In the genomic region with DNA sequence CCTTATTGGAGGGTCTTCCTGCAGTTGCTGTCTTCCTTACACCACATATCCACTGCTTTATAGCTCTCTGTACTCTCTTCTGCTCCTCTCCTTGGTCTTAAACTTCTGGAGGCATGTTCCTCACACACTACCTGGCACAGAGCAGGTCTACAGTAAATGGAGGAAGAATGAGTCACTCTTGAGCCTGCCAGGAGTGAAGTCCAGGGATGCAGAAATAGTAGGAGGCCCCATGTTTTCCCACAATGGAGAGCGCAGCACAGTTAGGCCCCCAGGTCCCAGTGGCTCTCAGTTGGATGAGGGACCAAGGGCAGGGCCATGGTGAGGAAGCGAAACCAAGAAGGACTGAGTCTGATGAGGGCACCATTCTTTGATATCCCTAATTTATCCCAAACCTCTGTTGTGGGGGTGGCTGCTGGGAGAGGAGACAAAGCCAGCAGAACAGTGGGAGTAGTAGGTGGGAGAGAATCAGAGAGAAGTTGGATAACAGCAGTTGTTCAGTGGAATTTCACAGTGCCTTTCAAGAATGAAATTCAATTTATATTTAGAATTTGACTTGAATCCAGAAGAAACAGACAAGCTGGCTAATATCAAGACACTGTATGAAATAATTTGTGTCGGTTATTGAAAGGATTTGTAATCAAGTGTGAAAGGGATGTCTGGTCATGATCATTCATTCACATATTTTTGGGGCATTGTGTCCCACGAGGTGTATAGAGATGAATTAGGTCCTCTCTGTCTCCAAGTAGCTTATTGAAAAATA, we compare ENCODE assay signal across 21 cellular contexts.
DNase-seq lines count a peak whose midpoint lies in the region; ATAC-seq and TF ChIP-seq lines count a peak whose summit lies in the region.
"Had no signal": no experiment of that assay in that cellular context is flagged by ENCODE, and none has a peak within 500 bp of the region (broad histone marks: within the 10 kb centered on the region; RNA-seq: fewer than 3 reads in every experiment).

No MANE protein-coding gene starts in this region.

- CTCF ChIA-PET in HEK293 (lab: Yijun Ruan, JAX), result interaction anchor here (0.6 kb wide), 1 partner anchor 370 kb away, joined by 3 read pairs; no protein-coding TSS in a partner anchor

- H3K36me3 ChIP-seq in HEK293 (ENCODE audit: control insufficient read depth in 2 of 2, insufficient read depth in 1 of 2, low read length in 2 of 2), result no peaks in the 10 kb centered on the region
- H3K36me3 ChIP-seq: neutrophil had no signal

- H3K27ac ChIP-seq in HEK293 (ENCODE audit: extremely low read depth, low read depth, low read length), result no peak overlapping the region
- H3K27ac ChIP-seq: neutrophil had no signal

- POLR2A ChIA-PET in HEK293 (lab: Yijun Ruan, JAX), result no interaction called here

- H3K4me1 ChIP-seq in HEK293 (ENCODE audit: control insufficient read depth, insufficient read depth, low read length), result no peaks in the 10 kb centered on the region

- H3K4me3 ChIP-seq in HEK293 (ENCODE audit: low read depth, low read length), result no peak overlapping the region
- H3K4me3 ChIP-seq in fibroblast of mammary gland (ENCODE audit: control insufficient read depth, low read depth, low read length), result no peak overlapping the region
- H3K4me3 ChIP-seq: K562 had no signal

- ATAC-seq in SK-N-SH treated with all-trans-retinoic acid at 6 μM for 48 hours, result peak; percentile 66
- ATAC-seq in GM18909 (IDR thresholded peaks at IDR 0.05; ENCODE audit: poor library complexity, unreplicated experiment), result no peak
- no peak for ATAC-seq in HG02852 (IDR thresholded peaks at IDR 0.05; ENCODE audit: unreplicated experiment)
- ATAC-seq: activated CD8-positive, alpha-beta T cell treated with anti-CD3 and anti-CD28 coated beads, Interleukin-2, amount 10 ng/mL, durations not matched to agents 7 days and 5 days; K562; left lobe of liver had no signal

- no peak for TF ChIP-seq CTCF in HEK293 (tag by site-specific recombination; IDR thresholded peaks at IDR 0.05)
- no peak for TF ChIP-seq CTCF in fibroblast of mammary gland (conservative IDR thresholded peaks at IDR 0.05; ENCODE audit: control insufficient read depth, insufficient read depth, low read depth, low read length)

- no peaks in the 10 kb centered on the region for H3K9me3 ChIP-seq in HEK293 (ENCODE audit: control insufficient read depth, insufficient read depth, low read depth, low read length)
- H3K9me3 ChIP-seq: neutrophil had no signal

- DNase-seq in fibroblast of mammary gland (ENCODE audit: low read depth), result peak; percentile 40
- DNase-seq in putamen (ENCODE audit: low spot score), result peak; percentile 69
- DNase-seq in NOMO-1 (lab: John Stamatoyannopoulos, UW; ENCODE audit: unreplicated experiment in 2 of 2), result no peak
- no peak for DNase-seq in RPMI8226
- DNase-seq: activated CD8-positive, alpha-beta T cell treated with anti-CD3 and anti-CD28 coated beads, Interleukin-2, amount 10 ng/mL, durations not matched to agents 7 days and 5 days; activated naive CD4-positive, alpha-beta T cell treated with Interleukin-2 at 50 U/mL for 16 hours; activated T-cell treated with anti-CD3 and anti-CD28 coated beads, Interleukin-2, amount 50 U/mL, for 24 hours; AML-193; amniotic stem cell; DMS79 treated with DMSO at 0.1 percent for 48 hours; effector CD8-positive, alpha-beta T cell; NCI-H187; NCI-H345; T1000 had no signal

TF ChIP-seq in HEK293, 187 proteins besides CTCF, POLR2A, EP300 and RAD21:
- TF ChIP-seq ZFHX2 (tag by site-specific recombination; conservative IDR thresholded peaks at IDR 0.05) (0 out of 2 replicates have a peak, but pooled peaks have one; percentile 58), EGR2 (tag by site-specific recombination; IDR thresholded peaks at IDR 0.05; ENCODE audit: low read depth) (peak; percentile 46; the same call in 1 of the 2 replicates), ZNF311 (tag by site-specific recombination; IDR thresholded peaks at IDR 0.05; ENCODE audit: borderline replicate concordance) (no peak)
- TF ChIP-seq, protein P1, sequence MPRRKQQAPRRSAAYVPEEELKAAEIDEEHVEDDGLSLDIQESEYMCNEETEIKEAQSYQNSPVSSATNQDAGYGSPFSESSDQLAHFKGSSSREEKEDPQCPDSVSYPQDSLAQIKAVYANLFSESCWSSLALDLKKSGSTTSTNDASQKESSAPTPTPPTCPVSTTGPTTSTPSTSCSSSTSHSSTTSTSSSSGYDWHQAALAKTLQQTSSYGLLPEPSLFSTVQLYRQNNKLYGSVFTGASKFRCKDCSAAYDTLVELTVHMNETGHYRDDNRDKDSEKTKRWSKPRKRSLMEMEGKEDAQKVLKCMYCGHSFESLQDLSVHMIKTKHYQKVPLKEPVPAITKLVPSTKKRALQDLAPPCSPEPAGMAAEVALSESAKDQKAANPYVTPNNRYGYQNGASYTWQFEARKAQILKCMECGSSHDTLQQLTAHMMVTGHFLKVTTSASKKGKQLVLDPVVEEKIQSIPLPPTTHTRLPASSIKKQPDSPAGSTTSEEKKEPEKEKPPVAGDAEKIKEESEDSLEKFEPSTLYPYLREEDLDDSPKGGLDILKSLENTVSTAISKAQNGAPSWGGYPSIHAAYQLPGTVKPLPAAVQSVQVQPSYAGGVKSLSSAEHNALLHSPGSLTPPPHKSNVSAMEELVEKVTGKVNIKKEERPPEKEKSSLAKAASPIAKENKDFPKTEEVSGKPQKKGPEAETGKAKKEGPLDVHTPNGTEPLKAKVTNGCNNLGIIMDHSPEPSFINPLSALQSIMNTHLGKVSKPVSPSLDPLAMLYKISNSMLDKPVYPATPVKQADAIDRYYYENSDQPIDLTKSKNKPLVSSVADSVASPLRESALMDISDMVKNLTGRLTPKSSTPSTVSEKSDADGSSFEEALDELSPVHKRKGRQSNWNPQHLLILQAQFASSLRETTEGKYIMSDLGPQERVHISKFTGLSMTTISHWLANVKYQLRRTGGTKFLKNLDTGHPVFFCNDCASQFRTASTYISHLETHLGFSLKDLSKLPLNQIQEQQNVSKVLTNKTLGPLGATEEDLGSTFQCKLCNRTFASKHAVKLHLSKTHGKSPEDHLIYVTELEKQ (tag by site-specific recombination; IDR thresholded peaks at IDR 0.05; ENCODE audit: borderline replicate concordance), result no peak

TF ChIP-seq in SK-N-SH treated with all-trans-retinoic acid at 6 μM for 48 hours, 23 proteins besides CTCF, POLR2A, EP300 and RAD21:
- TF ChIP-seq ISL1 (CRISPR knock-in tag; IDR thresholded peaks at IDR 0.05) (peak; percentile 75), ZC3H10 (CRISPR knock-in tag; IDR thresholded peaks at IDR 0.05) (0 out of 2 replicates have a peak, but pooled peaks have one; percentile 59)
- TF ChIP-seq, protein P2, sequence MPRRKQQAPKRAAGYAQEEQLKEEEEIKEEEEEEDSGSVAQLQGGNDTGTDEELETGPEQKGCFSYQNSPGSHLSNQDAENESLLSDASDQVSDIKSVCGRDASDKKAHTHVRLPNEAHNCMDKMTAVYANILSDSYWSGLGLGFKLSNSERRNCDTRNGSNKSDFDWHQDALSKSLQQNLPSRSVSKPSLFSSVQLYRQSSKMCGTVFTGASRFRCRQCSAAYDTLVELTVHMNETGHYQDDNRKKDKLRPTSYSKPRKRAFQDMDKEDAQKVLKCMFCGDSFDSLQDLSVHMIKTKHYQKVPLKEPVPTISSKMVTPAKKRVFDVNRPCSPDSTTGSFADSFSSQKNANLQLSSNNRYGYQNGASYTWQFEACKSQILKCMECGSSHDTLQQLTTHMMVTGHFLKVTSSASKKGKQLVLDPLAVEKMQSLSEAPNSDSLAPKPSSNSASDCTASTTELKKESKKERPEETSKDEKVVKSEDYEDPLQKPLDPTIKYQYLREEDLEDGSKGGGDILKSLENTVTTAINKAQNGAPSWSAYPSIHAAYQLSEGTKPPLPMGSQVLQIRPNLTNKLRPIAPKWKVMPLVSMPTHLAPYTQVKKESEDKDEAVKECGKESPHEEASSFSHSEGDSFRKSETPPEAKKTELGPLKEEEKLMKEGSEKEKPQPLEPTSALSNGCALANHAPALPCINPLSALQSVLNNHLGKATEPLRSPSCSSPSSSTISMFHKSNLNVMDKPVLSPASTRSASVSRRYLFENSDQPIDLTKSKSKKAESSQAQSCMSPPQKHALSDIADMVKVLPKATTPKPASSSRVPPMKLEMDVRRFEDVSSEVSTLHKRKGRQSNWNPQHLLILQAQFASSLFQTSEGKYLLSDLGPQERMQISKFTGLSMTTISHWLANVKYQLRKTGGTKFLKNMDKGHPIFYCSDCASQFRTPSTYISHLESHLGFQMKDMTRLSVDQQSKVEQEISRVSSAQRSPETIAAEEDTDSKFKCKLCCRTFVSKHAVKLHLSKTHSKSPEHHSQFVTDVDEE (CRISPR knock-in tag; IDR thresholded peaks at IDR 0.05), result no peak
- TF ChIP-seq, protein P3, sequence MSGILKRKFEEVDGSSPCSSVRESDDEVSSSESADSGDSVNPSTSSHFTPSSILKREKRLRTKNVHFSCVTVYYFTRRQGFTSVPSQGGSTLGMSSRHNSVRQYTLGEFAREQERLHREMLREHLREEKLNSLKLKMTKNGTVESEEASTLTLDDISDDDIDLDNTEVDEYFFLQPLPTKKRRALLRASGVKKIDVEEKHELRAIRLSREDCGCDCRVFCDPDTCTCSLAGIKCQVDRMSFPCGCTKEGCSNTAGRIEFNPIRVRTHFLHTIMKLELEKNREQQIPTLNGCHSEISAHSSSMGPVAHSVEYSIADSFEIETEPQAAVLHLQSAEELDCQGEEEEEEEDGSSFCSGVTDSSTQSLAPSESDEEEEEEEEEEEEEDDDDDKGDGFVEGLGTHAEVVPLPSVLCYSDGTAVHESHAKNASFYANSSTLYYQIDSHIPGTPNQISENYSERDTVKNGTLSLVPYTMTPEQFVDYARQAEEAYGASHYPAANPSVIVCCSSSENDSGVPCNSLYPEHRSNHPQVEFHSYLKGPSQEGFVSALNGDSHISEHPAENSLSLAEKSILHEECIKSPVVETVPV (CRISPR knock-in tag; IDR thresholded peaks at IDR 0.05), result peak; percentile 32; the same call in 1 of the 2 replicates
- TF ChIP-seq, protein P4, sequence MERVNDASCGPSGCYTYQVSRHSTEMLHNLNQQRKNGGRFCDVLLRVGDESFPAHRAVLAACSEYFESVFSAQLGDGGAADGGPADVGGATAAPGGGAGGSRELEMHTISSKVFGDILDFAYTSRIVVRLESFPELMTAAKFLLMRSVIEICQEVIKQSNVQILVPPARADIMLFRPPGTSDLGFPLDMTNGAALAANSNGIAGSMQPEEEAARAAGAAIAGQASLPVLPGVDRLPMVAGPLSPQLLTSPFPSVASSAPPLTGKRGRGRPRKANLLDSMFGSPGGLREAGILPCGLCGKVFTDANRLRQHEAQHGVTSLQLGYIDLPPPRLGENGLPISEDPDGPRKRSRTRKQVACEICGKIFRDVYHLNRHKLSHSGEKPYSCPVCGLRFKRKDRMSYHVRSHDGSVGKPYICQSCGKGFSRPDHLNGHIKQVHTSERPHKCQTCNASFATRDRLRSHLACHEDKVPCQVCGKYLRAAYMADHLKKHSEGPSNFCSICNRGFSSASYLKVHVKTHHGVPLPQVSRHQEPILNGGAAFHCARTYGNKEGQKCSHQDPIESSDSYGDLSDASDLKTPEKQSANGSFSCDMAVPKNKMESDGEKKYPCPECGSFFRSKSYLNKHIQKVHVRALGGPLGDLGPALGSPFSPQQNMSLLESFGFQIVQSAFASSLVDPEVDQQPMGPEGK (CRISPR knock-in tag; IDR thresholded peaks at IDR 0.05; ENCODE audit: borderline replicate concordance), result 0 out of 2 replicates have a peak, but pooled peaks have one; percentile 14

Comparison
In these comparisons a context has a peak if more than half of its experiments do, and no peak if none do; other contexts are left out.
1. DNase-seq: peak in fibroblast of mammary gland (single experiment) and putamen (single experiment); none in NOMO-1 (0 of 2) and RPMI8226 (single experiment).